In genomic region chr17:9473716-9474115, GRCh38 we compare ENCODE assay signal across 1 cellular context.
TF ChIP-seq lines count a peak whose summit lies in the region.

No MANE protein-coding gene starts in this region.

TF ChIP-seq in WTC11, 78 proteins besides CTCF, POLR2A, EP300 and RAD21 (continued from another document):
- TF ChIP-seq, protein P1, sequence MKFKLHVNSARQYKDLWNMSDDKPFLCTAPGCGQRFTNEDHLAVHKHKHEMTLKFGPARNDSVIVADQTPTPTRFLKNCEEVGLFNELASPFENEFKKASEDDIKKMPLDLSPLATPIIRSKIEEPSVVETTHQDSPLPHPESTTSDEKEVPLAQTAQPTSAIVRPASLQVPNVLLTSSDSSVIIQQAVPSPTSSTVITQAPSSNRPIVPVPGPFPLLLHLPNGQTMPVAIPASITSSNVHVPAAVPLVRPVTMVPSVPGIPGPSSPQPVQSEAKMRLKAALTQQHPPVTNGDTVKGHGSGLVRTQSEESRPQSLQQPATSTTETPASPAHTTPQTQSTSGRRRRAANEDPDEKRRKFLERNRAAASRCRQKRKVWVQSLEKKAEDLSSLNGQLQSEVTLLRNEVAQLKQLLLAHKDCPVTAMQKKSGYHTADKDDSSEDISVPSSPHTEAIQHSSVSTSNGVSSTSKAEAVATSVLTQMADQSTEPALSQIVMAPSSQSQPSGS (CRISPR knock-in tag; IDR thresholded peaks at IDR 0.05; ENCODE audit: borderline replicate concordance, low read depth) = no peak
